In genomic region chr6:24949020-24949569, GRCh38 we compare ENCODE assay signal across 9 cellular contexts. TPM values are rescaled to one million over a fixed set of nuclear protein-coding genes. Genes with fewer than 3 reads are reported as not detected.
DNase-seq lines count a peak whose midpoint lies in the region; ATAC-seq and TF ChIP-seq lines count a peak whose summit lies in the region.
"Had no signal": no experiment of that assay in that cellular context is flagged by ENCODE, and none has a peak within 500 bp of the region (broad histone marks: within the 10 kb centered on the region; RNA-seq: fewer than 3 reads in every experiment).

No MANE protein-coding gene starts in this region.

- intact Hi-C loops in naive thymus-derived CD4-positive, alpha-beta T cell (cut with micrococcal nuclease): loop anchor here (1.0 kb wide), 6 partner anchors 12 to 66 kb away; no protein-coding TSS in a partner anchor
- intact Hi-C loops in heart left ventricle (cut with DNase I): no loop called here

- TF ChIP-seq CTCF in heart left ventricle (IDR thresholded peaks at IDR 0.05): no peak

- CTCF ChIA-PET in naive thymus-derived CD4-positive, alpha-beta T cell (lab: Charles Lee): interaction anchor here (0.6 to 10.1 kb wide), 10 partner anchors 12 to 81 kb away, joined by 3 to 223 read pairs (median 4); partner anchors contain the start of gene RIPOR2
- CTCF ChIA-PET in HEK293T (lab: Yijun Ruan, JAX): interaction anchor here (1.0 kb wide), 1 partner anchor 16 kb away, joined by 3 read pairs; no protein-coding TSS in a partner anchor

- H3K27ac ChIP-seq in naive thymus-derived CD4-positive, alpha-beta T cell (ENCODE audit: low read depth, low read length): peak overlapping the region; percentile 75
- peak overlapping the region in 1 of 12 donors; percentile 84 for H3K27ac ChIP-seq in heart left ventricle
- H3K27ac ChIP-seq: ascending aorta had no signal

- H3K36me3 ChIP-seq in naive thymus-derived CD4-positive, alpha-beta T cell (ENCODE audit: control insufficient read depth in 2 of 3, insufficient read depth in 3 of 3, low read length in 3 of 3): no peaks in the 10 kb centered on the region
- H3K36me3 ChIP-seq in heart left ventricle: no peaks in the 10 kb centered on the region
- H3K36me3 ChIP-seq: ascending aorta had no signal

- ATAC-seq in GM18870 (IDR thresholded peaks at IDR 0.05; ENCODE audit: unreplicated experiment) (peak; percentile 95), HG02571 (IDR thresholded peaks at IDR 0.05; ENCODE audit: unreplicated experiment) (peak; percentile 94), heart left ventricle (no peak)
- peak; percentile 72 for ATAC-seq in naive thymus-derived CD4-positive, alpha-beta T cell

- H3K9me3 ChIP-seq in naive thymus-derived CD4-positive, alpha-beta T cell (ENCODE audit: control insufficient read depth in 2 of 3, low read length in 3 of 3): peaks cover 0 to 24% (median 6%) of the 10 kb centered on the region in 3 experiments
- peaks cover 0 to 21% (median 10%) of the 10 kb centered on the region in 12 donors for H3K9me3 ChIP-seq in heart left ventricle

- H3K4me1 Mint-ChIP-seq in naive thymus-derived CD4-positive, alpha-beta T cell: peaks cover 63 to 91% (median 75%) of the 10 kb centered on the region in 7 donors

- peaks cover 62 to 68% of the 10 kb centered on the region in 2 donors for H3K4me1 ChIP-seq in naive thymus-derived CD4-positive, alpha-beta T cell (ENCODE audit: control insufficient read depth in 2 of 2, insufficient read depth in 2 of 2, low read length in 2 of 2)
- peaks cover 0 to 52% (median 0%) of the 10 kb centered on the region in 12 donors for H3K4me1 ChIP-seq in heart left ventricle
- H3K4me1 ChIP-seq: ascending aorta had no signal

- H3K9me3 Mint-ChIP-seq in naive thymus-derived CD4-positive, alpha-beta T cell: peaks cover 11 to 48% (median 33%) of the 10 kb centered on the region in 11 donors

- TF ChIP-seq POLR2A in heart left ventricle (IDR thresholded peaks at IDR 0.05): no peak

- peaks cover 12 to 50% (median 35%) of the 10 kb centered on the region in 5 donors for H3K36me3 Mint-ChIP-seq in naive thymus-derived CD4-positive, alpha-beta T cell

- H3K27me3 ChIP-seq in naive thymus-derived CD4-positive, alpha-beta T cell (ENCODE audit: control insufficient read depth in 2 of 2, insufficient read depth in 2 of 2, low read length in 2 of 2): no peaks in the 10 kb centered on the region
- H3K27me3 ChIP-seq in heart left ventricle: no peaks in the 10 kb centered on the region
- H3K27me3 ChIP-seq: ascending aorta had no signal

- DNase-seq in MV-4-11 (lab: John Stamatoyannopoulos, UW) (peak; percentile 61), heart left ventricle (no peak), HEK293T (ENCODE audit: extremely low spot score) (no peak)
- DNase-seq in naive thymus-derived CD4-positive, alpha-beta T cell: peak in 7 of 9 donors; percentile 67 to 93 (median 83)
- no peak for DNase-seq in effector CD4-positive, alpha-beta T cell

- 78 to 85% (median 83%) methylated on average over 8 of the region's 8 CpGs for WGBS in heart left ventricle, 4 donors

- H3K27ac Mint-ChIP-seq in naive thymus-derived CD4-positive, alpha-beta T cell: peak overlapping the region; percentile 92 to 98 (median 95)

- H3K4me3 ChIP-seq in naive thymus-derived CD4-positive, alpha-beta T cell (ENCODE audit: low read length): peak overlapping the region; percentile 50
- H3K4me3 ChIP-seq in heart left ventricle: no peak overlapping the region
- H3K4me3 ChIP-seq: ascending aorta, lung had no signal

- POLR2A ChIA-PET in naive thymus-derived CD4-positive, alpha-beta T cell (lab: Charles Lee): interaction anchor here (0.6 to 28.7 kb wide), 14 partner anchors 16 to 1175 kb away, joined by 3 to 1484 read pairs (median 8); partner anchors contain the start of gene RIPOR2
- POLR2A ChIA-PET in HEK293T (lab: Yijun Ruan, JAX): no interaction called here

- H3K27me3 Mint-ChIP-seq in naive thymus-derived CD4-positive, alpha-beta T cell: no peaks in the 10 kb centered on the region

- H3K4me3 Mint-ChIP-seq in naive thymus-derived CD4-positive, alpha-beta T cell: peak overlapping the region; percentile 71 to 86 (median 76)

TF ChIP-seq in HEK293T, 16 proteins besides CTCF, POLR2A, EP300 and RAD21:
- no peak for TF ChIP-seq HDGF (IDR thresholded peaks at IDR 0.05; ENCODE audit: borderline replicate concordance)
- TF ChIP-seq PKNOX1 (IDR thresholded peaks at IDR 0.05): no peak
- TF ChIP-seq LEF1 (IDR thresholded peaks at IDR 0.05; ENCODE audit: borderline replicate concordance): no peak
- no peak for TF ChIP-seq FOXK2 (IDR thresholded peaks at IDR 0.05)

RNA-seq across cellular contexts. Expression of gene RIPOR2, which starts 13.3 kb away (rescaled TPM):
- total RNA-seq in naive thymus-derived CD4-positive, alpha-beta T cell: 100 to 1,000 TPM; 246 to 576 (median 431) TPM
- 100 to 1,000 TPM; 532 to 813 TPM for polyA plus RNA-seq in naive thymus-derived CD4-positive, alpha-beta T cell
- total RNA-seq in heart left ventricle: 10 to 100 TPM in 1 of 9 donors, 1 to 10 TPM in 8; 2.7 to 14.2 (median 4.6) TPM
- 1 to 10 TPM in 1 of 2 donors, under 1 TPM in 1; 0.76 to 1.9 TPM for polyA plus RNA-seq in heart left ventricle

Comparison
In these comparisons a context has a peak if more than half of its experiments do, and no peak if none do; other contexts are left out.
1. ATAC-seq: peak in GM18870 (single experiment), HG02571 (single experiment) and naive thymus-derived CD4-positive, alpha-beta T cell (single experiment); none in heart left ventricle (0 of 4).
2. DNase-seq: peak in MV-4-11 (single experiment) and naive thymus-derived CD4-positive, alpha-beta T cell (7 of 9); none in effector CD4-positive, alpha-beta T cell (single experiment), heart left ventricle (0 of 5) and HEK293T (single experiment).
3. RNA of gene RIPOR2, which starts 13.3 kb away (total RNA-seq): 246 to 576 TPM in naive thymus-derived CD4-positive, alpha-beta T cell; 2.7 to 14.2 TPM in heart left ventricle; every median in the first group is over 10 times any median in the second.
4. intact Hi-C loops: an anchor here in naive thymus-derived CD4-positive, alpha-beta T cell (1.0 kb wide); none called in heart left ventricle.